Comparison of ENCODE assay signal across 18 cellular contexts in the genomic region with DNA sequence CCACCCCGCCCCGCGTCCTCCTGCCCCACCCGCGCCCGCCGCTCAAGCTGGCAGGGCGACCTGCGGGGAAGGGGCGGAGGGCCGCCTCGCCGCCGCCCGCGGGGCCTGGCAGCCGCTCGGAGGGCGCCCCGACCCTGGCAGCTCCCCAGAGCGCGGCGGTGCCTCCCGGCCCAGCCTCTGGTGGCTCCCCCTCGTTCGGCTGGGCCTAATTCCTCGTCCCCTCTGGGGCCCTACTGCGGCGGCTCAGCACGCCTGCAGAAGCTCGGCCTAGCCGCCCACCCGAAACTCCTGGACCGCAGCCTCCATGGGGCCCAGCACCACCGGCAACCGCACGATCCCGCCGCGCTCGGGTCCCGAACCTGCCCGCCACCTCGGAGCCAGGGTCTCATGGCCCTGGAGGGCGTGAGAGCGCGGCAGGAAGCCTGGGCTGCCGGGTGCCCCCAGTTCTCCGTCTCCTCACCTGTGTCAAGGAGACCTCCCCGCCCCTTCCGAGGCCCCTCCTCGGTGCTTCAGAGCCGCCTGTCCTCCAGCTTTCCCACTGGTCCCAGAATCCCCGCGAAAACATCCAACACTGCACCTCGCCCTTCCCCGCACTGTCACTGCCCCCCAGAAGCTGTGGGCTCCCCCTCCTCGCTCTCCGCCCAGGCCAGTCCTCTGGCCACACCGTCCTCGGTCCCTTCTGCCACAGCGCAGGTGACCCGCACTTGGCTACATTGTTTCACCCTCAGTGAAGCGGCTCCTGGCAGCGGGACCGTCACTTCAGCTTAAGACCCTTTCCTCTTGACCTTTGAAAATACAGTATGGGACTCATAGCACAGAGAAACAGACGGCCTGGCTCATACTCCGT. TPM values are rescaled to one million over a fixed set of nuclear protein-coding genes. Genes with fewer than 3 reads are reported as not detected.
DNase-seq lines count a peak whose midpoint lies in the region; ATAC-seq and TF ChIP-seq lines count a peak whose summit lies in the region.
"Had no signal": no experiment of that assay in that cellular context is flagged by ENCODE, and none has a peak within 500 bp of the region (broad histone marks: within the 10 kb centered on the region; RNA-seq: fewer than 3 reads in every experiment).

No MANE protein-coding gene starts in this region.

- peaks cover 7% of the 10 kb centered on the region for H3K9me3 ChIP-seq in iPS-18c (ENCODE audit: control insufficient read depth, insufficient read depth, low read length)
- peaks cover 0 to 4% (median 0%) of the 10 kb centered on the region in 4 donors for H3K9me3 ChIP-seq in stomach
- H3K9me3 ChIP-seq: right atrium auricular region, uterus had no signal

- H3K4me3 Mint-ChIP-seq in activated naive CD4-positive, alpha-beta T cell treated with anti-CD3 and anti-CD28 coated beads, Interleukin-2, amount 50 U/mL, for 24 hours: peak overlapping the region; percentile 83
- H3K4me3 Mint-ChIP-seq in activated B cell treated with CpG ODN at 0.5 μM for 24 hours: peak overlapping the region; percentile 42
- H3K4me3 Mint-ChIP-seq in stimulated activated naive CD8-positive, alpha-beta T cell treated with anti-CD3 and anti-CD28 coated beads, Interleukin-15, amount 100 ng/mL, for 72 hours: peak overlapping the region; percentile 69 to 83

- H3K4me1 ChIP-seq in stomach: peaks cover 0 to 22% (median 15%) of the 10 kb centered on the region in 4 donors
- H3K4me1 ChIP-seq: uterus had no signal

- peaks cover 26 to 84% (median 53%) of the 10 kb centered on the region in 3 donors for H3K27me3 ChIP-seq in stomach

- no peak for TF ChIP-seq EP300 in stomach (IDR thresholded peaks at IDR 0.05)

- CTCF ChIA-PET in activated B cell treated with CpG ODN at 0.5 μM for 24 hours (lab: Charles Lee): no interaction called here

- H3K4me3 ChIP-seq in iPS-18c (ENCODE audit: insufficient read depth, low read depth, low read length): peak overlapping the region; percentile 20; the same call in 1 of the 2 replicates
- peak overlapping the region in 1 of 4 donors; percentile 4 for H3K4me3 ChIP-seq in stomach
- H3K4me3 ChIP-seq: right atrium auricular region, uterus had no signal

- DNase-seq in activated naive CD4-positive, alpha-beta T cell treated with anti-CD3 and anti-CD28 coated beads, Interleukin-2, amount 50 U/mL, for 72 hours (ENCODE audit: low spot score in 2 of 2): no peak
- no peak for DNase-seq in activated B cell treated with CpG ODN at 0.5 μM for 24 hours
- no peak for DNase-seq in stimulated activated naive CD8-positive, alpha-beta T cell treated with anti-CD3 and anti-CD28 coated beads, Interleukin-15, amount 100 ng/mL, for 72 hours
- no peak for DNase-seq in stomach
- DNase-seq in GF-D8 (lab: John Stamatoyannopoulos, UW): no peak
- DNase-seq: activated gamma-delta T cell; DMS53; effector CD8-positive, alpha-beta T cell; NCI-H2081; stimulated activated CD4-positive, alpha-beta T cell treated with anti-CD3 and anti-CD28 coated beads, Interleukin-2, amount 100 ng/mL, for 48 hours; uterus had no signal

- H3K27ac Mint-ChIP-seq in activated naive CD4-positive, alpha-beta T cell treated with anti-CD3 and anti-CD28 coated beads, Interleukin-2, amount 50 U/mL, for 24 hours: no peak overlapping the region
- no peak overlapping the region for H3K27ac Mint-ChIP-seq in activated naive CD4-positive, alpha-beta T cell treated with anti-CD3 and anti-CD28 coated beads, Interleukin-2, amount 50 U/mL, for 72 hours
- H3K27ac Mint-ChIP-seq in activated B cell treated with CpG ODN at 0.5 μM for 24 hours: no peak overlapping the region
- no peak overlapping the region for H3K27ac Mint-ChIP-seq in stimulated activated naive CD8-positive, alpha-beta T cell treated with anti-CD3 and anti-CD28 coated beads, Interleukin-15, amount 100 ng/mL, for 72 hours

- H3K4me1 Mint-ChIP-seq in activated naive CD4-positive, alpha-beta T cell treated with anti-CD3 and anti-CD28 coated beads, Interleukin-2, amount 50 U/mL, for 24 hours: peaks cover 5% of the 10 kb centered on the region
- H3K4me1 Mint-ChIP-seq in activated B cell treated with CpG ODN at 0.5 μM for 24 hours: peaks cover 6% of the 10 kb centered on the region
- H3K4me1 Mint-ChIP-seq in stimulated activated naive CD8-positive, alpha-beta T cell treated with anti-CD3 and anti-CD28 coated beads, Interleukin-15, amount 100 ng/mL, for 72 hours: peaks cover 13% of the 10 kb centered on the region

- TF ChIP-seq POLR2A in stomach (IDR thresholded peaks at IDR 0.05): no peak

- no peaks in the 10 kb centered on the region for H3K9me3 Mint-ChIP-seq in activated naive CD4-positive, alpha-beta T cell treated with anti-CD3 and anti-CD28 coated beads, Interleukin-2, amount 50 U/mL, for 24 hours
- no peaks in the 10 kb centered on the region for H3K9me3 Mint-ChIP-seq in activated naive CD4-positive, alpha-beta T cell treated with anti-CD3 and anti-CD28 coated beads, Interleukin-2, amount 50 U/mL, for 72 hours
- H3K9me3 Mint-ChIP-seq in activated B cell treated with CpG ODN at 0.5 μM for 24 hours: no peaks in the 10 kb centered on the region
- H3K9me3 Mint-ChIP-seq in stimulated activated naive CD8-positive, alpha-beta T cell treated with anti-CD3 and anti-CD28 coated beads, Interleukin-15, amount 100 ng/mL, for 72 hours: no peaks in the 10 kb centered on the region

- no peak for ATAC-seq in activated naive CD4-positive, alpha-beta T cell treated with anti-CD3 and anti-CD28 coated beads, Interleukin-2, amount 50 U/mL, for 72 hours
- ATAC-seq in activated B cell treated with CpG ODN at 0.5 μM for 24 hours (ENCODE audit: low read depth) (no peak), HG03442 (IDR thresholded peaks at IDR 0.05; ENCODE audit: unreplicated experiment) (no peak)
- no peak for ATAC-seq in stimulated activated naive CD8-positive, alpha-beta T cell treated with anti-CD3 and anti-CD28 coated beads, Interleukin-15, amount 100 ng/mL, for 72 hours

- intact Hi-C loops in activated B cell treated with CpG ODN at 0.5 μM for 24 hours (cut with micrococcal nuclease) (no loop called here), stomach (cut with DNase I; ENCODE audit: low total_unique reads) (no loop called here)

- TF ChIP-seq CTCF in activated B cell treated with CpG ODN at 0.5 μM for 24 hours (IDR thresholded peaks at IDR 0.05) (no peak), stomach (IDR thresholded peaks at IDR 0.05) (no peak)

- no peak overlapping the region for H3K27ac ChIP-seq in stomach
- H3K27ac ChIP-seq: right atrium auricular region, uterus had no signal

- H3K36me3 Mint-ChIP-seq in activated naive CD4-positive, alpha-beta T cell treated with anti-CD3 and anti-CD28 coated beads, Interleukin-2, amount 50 U/mL, for 24 hours: no peaks in the 10 kb centered on the region
- peaks cover 14 to 21% of the 10 kb centered on the region in 2 donors for H3K36me3 Mint-ChIP-seq in activated naive CD4-positive, alpha-beta T cell treated with anti-CD3 and anti-CD28 coated beads, Interleukin-2, amount 50 U/mL, for 72 hours
- H3K36me3 Mint-ChIP-seq in activated B cell treated with CpG ODN at 0.5 μM for 24 hours (ENCODE audit: low read depth): no peaks in the 10 kb centered on the region

- H3K36me3 ChIP-seq in stomach: no peaks in the 10 kb centered on the region
- H3K36me3 ChIP-seq: right atrium auricular region, uterus had no signal

- H3K27me3 Mint-ChIP-seq in activated naive CD4-positive, alpha-beta T cell treated with anti-CD3 and anti-CD28 coated beads, Interleukin-2, amount 50 U/mL, for 24 hours: peaks cover 24% of the 10 kb centered on the region
- H3K27me3 Mint-ChIP-seq in activated B cell treated with CpG ODN at 0.5 μM for 24 hours: peaks cover 36% of the 10 kb centered on the region
- peaks cover 80% of the 10 kb centered on the region for H3K27me3 Mint-ChIP-seq in stimulated activated naive CD8-positive, alpha-beta T cell treated with anti-CD3 and anti-CD28 coated beads, Interleukin-15, amount 100 ng/mL, for 72 hours

- 10 to 17% (median 14%) methylated on average over 36 to 68 of the region's 68 CpGs for WGBS in stomach, 5 donors

- POLR2A ChIA-PET in activated B cell treated with CpG ODN at 0.5 μM for 24 hours (lab: Charles Lee): no interaction called here

RNA-seq across cellular contexts. Expression of gene GSC2, which starts 0.6 kb away (rescaled TPM):
- not detected for total RNA-seq in activated naive CD4-positive, alpha-beta T cell treated with anti-CD3 and anti-CD28 coated beads, Interleukin-2, amount 50 U/mL, for 72 hours
- not detected in 2 replicates for total RNA-seq in activated B cell treated with CpG ODN at 0.5 μM for 24 hours
- total RNA-seq in stomach: not detected
- not detected for polyA plus RNA-seq in stomach
- total RNA-seq: liver, M059J, myocyte, right atrium auricular region, uterus had no signal
- polyA plus RNA-seq: liver had no signal

RNA-seq across cellular contexts. Expression of gene ESS2, which starts 6.3 kb away (rescaled TPM):
- 10 to 100 TPM; 16.5 to 21.5 TPM for total RNA-seq in activated naive CD4-positive, alpha-beta T cell treated with anti-CD3 and anti-CD28 coated beads, Interleukin-2, amount 50 U/mL, for 72 hours
- 14.9 and 17.2 TPM in 2 replicates for total RNA-seq in activated B cell treated with CpG ODN at 0.5 μM for 24 hours
- total RNA-seq in stomach: 1 to 10 TPM in 4 of 5 donors, not detected in 1; 1.4 to 9.4 (median 7.9) TPM
- 10 to 100 TPM; 13.3 to 18.5 (median 16.4) TPM for polyA plus RNA-seq in stomach

RNA-seq across cellular contexts. Expression of gene TSSK2, which starts 19.6 kb away (rescaled TPM):
- total RNA-seq in activated naive CD4-positive, alpha-beta T cell treated with anti-CD3 and anti-CD28 coated beads, Interleukin-2, amount 50 U/mL, for 72 hours: not detected
- 0.13 TPM in 1 of 2 replicates, not detected in the other for total RNA-seq in activated B cell treated with CpG ODN at 0.5 μM for 24 hours
- total RNA-seq in stomach: not detected
- under 1 TPM in 1 of 3 donors, not detected in 2; 0.08 TPM for polyA plus RNA-seq in stomach
- total RNA-seq: M059J, myocyte, right atrium auricular region had no signal
- polyA plus RNA-seq: liver had no signal

RNA-seq across cellular contexts. Expression of gene SLC25A1, which starts 27.8 kb away (rescaled TPM):
- total RNA-seq in activated naive CD4-positive, alpha-beta T cell treated with anti-CD3 and anti-CD28 coated beads, Interleukin-2, amount 50 U/mL, for 72 hours: 10 to 100 TPM; 59.1 to 61.3 TPM
- 44.2 and 44.6 TPM in 2 replicates for total RNA-seq in activated B cell treated with CpG ODN at 0.5 μM for 24 hours
- total RNA-seq in stomach: 100 to 1,000 TPM in 2 of 5 donors, 10 to 100 TPM in 2, 1 to 10 TPM in 1; 1.2 to 165 (median 41.3) TPM
- 10 to 100 TPM; 31.8 to 69.1 (median 67.2) TPM for polyA plus RNA-seq in stomach

RNA-seq across cellular contexts. Expression of gene DGCR2, which starts 28.5 kb away (rescaled TPM):
- total RNA-seq in activated naive CD4-positive, alpha-beta T cell treated with anti-CD3 and anti-CD28 coated beads, Interleukin-2, amount 50 U/mL, for 72 hours: 10 to 100 TPM in 1 of 2 donors, 1 to 10 TPM in 1; 9.5 to 23.6 TPM
- total RNA-seq in activated B cell treated with CpG ODN at 0.5 μM for 24 hours: 29.3 and 33.2 TPM in 2 replicates
- 10 to 100 TPM; 11.1 to 75.3 (median 50.9) TPM for total RNA-seq in stomach
- polyA plus RNA-seq in stomach: 10 to 100 TPM in 2 of 3 donors, 1 to 10 TPM in 1; 5.0 to 22.2 (median 15.2) TPM
